In the genomic region with DNA sequence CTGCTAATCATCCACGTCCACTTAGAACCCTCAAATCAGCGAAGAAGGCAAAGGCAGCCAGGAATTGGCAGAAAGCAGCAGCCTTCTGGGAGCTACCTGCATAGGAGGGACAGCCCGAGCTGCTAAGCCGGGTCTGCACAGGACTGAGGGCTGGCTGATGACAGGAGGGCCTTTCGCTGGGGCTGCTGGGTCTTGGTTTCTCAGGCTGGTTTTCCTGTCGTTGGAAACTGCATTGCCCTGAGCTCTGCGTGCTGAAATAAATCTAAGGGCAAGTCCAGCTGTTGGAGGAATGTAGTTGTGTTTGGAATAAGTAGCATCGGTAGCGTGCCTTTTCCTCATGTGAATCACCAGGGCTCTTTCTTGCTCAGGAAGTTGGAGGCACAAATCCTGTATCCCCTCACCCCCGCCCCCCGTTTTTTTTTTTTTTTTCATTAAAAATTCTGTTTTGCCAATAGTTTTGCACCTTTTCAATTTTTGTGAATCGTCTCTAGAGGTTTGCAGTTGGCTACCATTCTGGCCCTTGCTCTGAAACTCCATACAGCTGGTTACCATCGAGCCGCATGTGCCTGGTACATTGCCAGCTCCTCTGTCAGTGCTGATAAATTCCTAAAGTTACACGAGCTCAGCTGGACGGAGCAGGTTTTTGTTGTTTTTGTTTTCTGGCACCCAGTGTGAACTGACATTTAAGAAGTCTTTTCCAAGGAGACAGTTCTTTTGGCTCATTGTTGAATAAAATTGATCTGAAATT, we compare ENCODE assay signal across 11 cellular contexts.
DNase-seq lines count a peak whose midpoint lies in the region; ATAC-seq, FAIRE-seq and TF ChIP-seq lines count a peak whose summit lies in the region.
"Had no signal": no experiment of that assay in that cellular context is flagged by ENCODE, and none has a peak within 500 bp of the region (broad histone marks: within the 10 kb centered on the region; RNA-seq: fewer than 3 reads in every experiment).

No MANE protein-coding gene starts in this region.

- no peak for FAIRE-seq in RCC 7860 (lab: Jason Lieb, UNC)

- H3K27me3 Mint-ChIP-seq in HFFc6 (ENCODE audit: insufficient read depth), result peaks cover 9% of the 10 kb centered on the region

- H3K27me3 ChIP-seq in iPS-20b (ENCODE audit: insufficient read depth, low read length) (no peaks in the 10 kb centered on the region), testis (no peaks in the 10 kb centered on the region)

- H3K4me3 ChIP-seq in cardiac fibroblast (replicated peaks in 1 of 2; ENCODE audit: low read depth in 2 of 2, low read length in 2 of 2), result peak overlapping the region in 1 of 2 donors; percentile 18
- no peak overlapping the region for H3K4me3 ChIP-seq in iPS-20b (ENCODE audit: low read length)
- no peak overlapping the region for H3K4me3 ChIP-seq in testis

- peak overlapping the region; percentile 4; the same call in 1 of the 2 replicates for H3K9ac ChIP-seq in iPS-20b (ENCODE audit: low read depth, low read length)

- 50 to 60% methylated on average over 16 of the region's 16 CpGs for WGBS in testis, 2 donors

- TF ChIP-seq CTCF in HFFc6 (IDR thresholded peaks at IDR 0.05) (no peak), cardiac fibroblast (IDR thresholded peaks at IDR 0.05; ENCODE audit: low read depth, low read length) (no peak), testis (IDR thresholded peaks at IDR 0.05) (no peak)

- peaks cover 47% of the 10 kb centered on the region for H3K4me1 Mint-ChIP-seq in HFFc6 (ENCODE audit: low read depth)

- ATAC-seq in HG02970 (IDR thresholded peaks at IDR 0.05; ENCODE audit: low FRiP score, unreplicated experiment), result no peak
- ATAC-seq: natural killer cell treated with Interleukin-12 subunit alpha and Interleukin-12 subunit beta and Interleukin-15 and Interleukin-18, amount 100 ng/mL, for 72 hours had no signal

- peaks cover 23% of the 10 kb centered on the region; the same call in 1 of the 2 replicates for H3K36me3 ChIP-seq in iPS-20b (ENCODE audit: insufficient read depth, low read depth, low read length)
- no peaks in the 10 kb centered on the region for H3K36me3 ChIP-seq in testis (ENCODE audit: low read depth, missing control alignments)

- peak; percentile 86 for DNase-seq in HFFc6
- peak; percentile 80 to 88 for DNase-seq in cardiac fibroblast (ENCODE audit: low read depth in 2 of 2)
- DNase-seq in testis, result peak; percentile 53
- no peak for DNase-seq in HPDE6-E6E7 (ENCODE audit: extremely low spot score)
- DNase-seq in RCC 7860 (ENCODE audit: low spot score), result no peak
- DNase-seq: central memory CD4-positive, alpha-beta T cell; NCI-H526 treated with DMSO at 0.1 percent for 48 hours had no signal

- peak overlapping the region; percentile 85 for H3K4me3 Mint-ChIP-seq in HFFc6
- H3K4me3 Mint-ChIP-seq: natural killer cell treated with Interleukin-12 subunit alpha and Interleukin-12 subunit beta and Interleukin-15 and Interleukin-18, amount 100 ng/mL, for 72 hours; T-helper 1 cell treated with Interleukin-12 subunit alpha and Interleukin-12 subunit beta and Interleukin-4 antibody, amounts not matched to agents 30 μg/mL and 1 μg/mL, for 36 hours had no signal

- peak overlapping the region; percentile 90 for H3K27ac Mint-ChIP-seq in HFFc6
- H3K27ac Mint-ChIP-seq: natural killer cell treated with Interleukin-12 subunit alpha and Interleukin-12 subunit beta and Interleukin-15 and Interleukin-18, amount 100 ng/mL, for 72 hours; T-helper 1 cell treated with Interleukin-12 subunit alpha and Interleukin-12 subunit beta and Interleukin-4 antibody, amounts not matched to agents 30 μg/mL and 1 μg/mL, for 36 hours had no signal

- no peak for TF ChIP-seq POLR2A in testis (IDR thresholded peaks at IDR 0.05)

- H3K4me1 ChIP-seq in iPS-20b (ENCODE audit: insufficient read depth, low read length) (peaks cover 18% of the 10 kb centered on the region), testis (peaks cover 4% of the 10 kb centered on the region)

- H3K36me3 Mint-ChIP-seq in HFFc6 (ENCODE audit: low read depth), result peaks cover 70% of the 10 kb centered on the region
- H3K36me3 Mint-ChIP-seq: natural killer cell treated with Interleukin-12 subunit alpha and Interleukin-12 subunit beta and Interleukin-15 and Interleukin-18, amount 100 ng/mL, for 72 hours had no signal

- intact Hi-C loops in testis (cut with DNase I; ENCODE audit: low total_unique reads), result no loop called here

- H3K27ac ChIP-seq in iPS-20b (ENCODE audit: low read length) (no peak overlapping the region), testis (no peak overlapping the region)

- peaks cover 6% of the 10 kb centered on the region; the same call in 1 of the 2 replicates for H3K9me3 ChIP-seq in iPS-20b (ENCODE audit: insufficient read depth, low read depth, low read length)
- no peaks in the 10 kb centered on the region for H3K9me3 ChIP-seq in testis

- peaks cover 12% of the 10 kb centered on the region for H3K9me3 Mint-ChIP-seq in HFFc6
- H3K9me3 Mint-ChIP-seq: natural killer cell treated with Interleukin-12 subunit alpha and Interleukin-12 subunit beta and Interleukin-15 and Interleukin-18, amount 100 ng/mL, for 72 hours had no signal

Comparison
In these comparisons a context has a peak if more than half of its experiments do, and no peak if none do; other contexts are left out.
1. DNase-seq: peak in HFFc6 (single experiment), cardiac fibroblast (2 of 2) and testis (single experiment); none in HPDE6-E6E7 (single experiment) and RCC 7860 (single experiment).